ENCODE assay signal across 8 cellular contexts in genomic region chr5:71445523-71446154, GRCh38. TPM values are rescaled to one million over a fixed set of nuclear protein-coding genes. Genes with fewer than 3 reads are reported as not detected.
DNase-seq lines count a peak whose midpoint lies in the region; ATAC-seq, FAIRE-seq and TF ChIP-seq lines count a peak whose summit lies in the region.
"Not testable (repeated sequence)": the region's sequence is repeated elsewhere in the genome, so short reads cannot be mapped to it uniquely, and the experiment has no call there.

No MANE protein-coding gene starts in this region.

- not testable (repeated sequence) for H3K4me1 Mint-ChIP-seq in activated naive CD8-positive, alpha-beta T cell treated with anti-CD3 and anti-CD28 coated beads, Interleukin-2, amount 10 ng/mL, durations not matched to agents 7 days and 5 days

- not testable (repeated sequence) for H3K9me3 Mint-ChIP-seq in activated naive CD8-positive, alpha-beta T cell treated with anti-CD3 and anti-CD28 coated beads, Interleukin-2, amount 10 ng/mL, durations not matched to agents 7 days and 5 days

- H3K36me3 ChIP-seq in DOHH2 (ENCODE audit: control insufficient read depth, low read length); liver (ENCODE audit: control insufficient read depth in 4 of 4, insufficient read depth in 3 of 4, low read depth in 1 of 4, low read length in 3 of 4); pancreas; vagina: not testable (repeated sequence)
- H3K36me3 ChIP-seq in SK-N-MC (ENCODE audit: insufficient read depth, low read length) = peaks cover 20% of the 10 kb centered on the region

- TF ChIP-seq POLR2A in vagina (IDR thresholded peaks at IDR 0.05) = not testable (repeated sequence)

- not testable (repeated sequence) for H3K27ac Mint-ChIP-seq in activated naive CD8-positive, alpha-beta T cell treated with anti-CD3 and anti-CD28 coated beads, Interleukin-2, amount 10 ng/mL, durations not matched to agents 7 days and 5 days

- H3K9me3 ChIP-seq in DOHH2 (ENCODE audit: control insufficient read depth, insufficient read depth, low read length); SK-N-MC (ENCODE audit: low read depth, low read length); liver (ENCODE audit: control insufficient read depth in 4 of 4, low read length in 3 of 4); pancreas; vagina: not testable (repeated sequence)

- TF ChIP-seq RAD21 in liver (IDR thresholded peaks at IDR 0.05) = not testable (repeated sequence)

- not testable (repeated sequence) for H3K27ac ChIP-seq in DOHH2 (ENCODE audit: low read depth, low read length); foreskin keratinocyte; pancreas; vagina
- H3K27ac ChIP-seq in SK-N-MC (peak overlapping the region; percentile 90), liver (ENCODE audit: low read depth in 1 of 2, low read length in 2 of 2) (peak overlapping the region; percentile 7 to 14)

- H3K36me3 Mint-ChIP-seq in activated naive CD8-positive, alpha-beta T cell treated with anti-CD3 and anti-CD28 coated beads, Interleukin-2, amount 10 ng/mL, durations not matched to agents 7 days and 5 days = not testable (repeated sequence)

- H3K27me3 Mint-ChIP-seq in activated naive CD8-positive, alpha-beta T cell treated with anti-CD3 and anti-CD28 coated beads, Interleukin-2, amount 10 ng/mL, durations not matched to agents 7 days and 5 days = peaks cover 39% of the 10 kb centered on the region

- intact Hi-C loops in pancreas (cut with DNase I); vagina (cut with DNase I): not testable (repeated sequence)

- not testable (repeated sequence) for FAIRE-seq in pancreas (lab: Jason Lieb, UNC)

- peak overlapping the region; percentile 11; the same call in 1 of the 2 replicates for H3K4me2 ChIP-seq in DOHH2 (ENCODE audit: low read length)

- POLR2A ChIA-PET in activated naive CD8-positive, alpha-beta T cell treated with anti-CD3 and anti-CD28 coated beads, Interleukin-2, amount 10 ng/mL, durations not matched to agents 7 days and 5 days (lab: Charles Lee) = not testable (repeated sequence)

- not testable (repeated sequence) for H3K79me2 ChIP-seq in DOHH2 (ENCODE audit: control insufficient read depth, low read length)

- not testable (repeated sequence) for H3K4me1 ChIP-seq in DOHH2 (ENCODE audit: control insufficient read depth, low read length); foreskin keratinocyte; pancreas; vagina
- H3K4me1 ChIP-seq in liver (ENCODE audit: control insufficient read depth in 4 of 4, insufficient read depth in 4 of 4, low read length in 3 of 4) = peaks cover 0 to 11% (median 0%) of the 10 kb centered on the region in 4 donors

- ATAC-seq in activated naive CD8-positive, alpha-beta T cell treated with anti-CD3 and anti-CD28 coated beads, Interleukin-2, amount 10 ng/mL, durations not matched to agents 7 days and 5 days (ENCODE audit: low read depth) = not testable (repeated sequence)
- peak; percentile 35 for ATAC-seq in foreskin keratinocyte
- ATAC-seq in pancreas = peak; percentile 38 to 78 (median 69)

- H3F3A ChIP-seq in DOHH2 (ENCODE audit: control insufficient read depth, insufficient read depth) = not testable (repeated sequence)

- not testable (repeated sequence) for H3K4me3 ChIP-seq in DOHH2 (ENCODE audit: low read length)
- H3K4me3 ChIP-seq in SK-N-MC = peak overlapping the region; percentile 91
- peak overlapping the region; percentile 36 to 46 (median 42) for H3K4me3 ChIP-seq in liver (ENCODE audit: low read depth in 1 of 3, low read length in 3 of 3)
- peak overlapping the region in 1 of 4 donors; percentile 14 for H3K4me3 ChIP-seq in pancreas
- peak overlapping the region; percentile 13 to 37 for H3K4me3 ChIP-seq in vagina

- H3K9ac ChIP-seq in SK-N-MC (ENCODE audit: insufficient read length) = peak overlapping the region; percentile 77
- peak overlapping the region in 1 of 2 donors; percentile 13 for H3K9ac ChIP-seq in liver (ENCODE audit: low read depth in 1 of 2, low read length in 2 of 2)

- peak overlapping the region; percentile 36 for H3K4me3 Mint-ChIP-seq in activated naive CD8-positive, alpha-beta T cell treated with anti-CD3 and anti-CD28 coated beads, Interleukin-2, amount 10 ng/mL, durations not matched to agents 7 days and 5 days

- DNase-seq in NCI-H1417 (lab: John Stamatoyannopoulos, UW) = peak in 2 of 3 experiments; percentile 74 to 84
- DNase-seq in SK-N-MC (ENCODE audit: low read depth, low spot score); activated naive CD8-positive, alpha-beta T cell treated with anti-CD3 and anti-CD28 coated beads, Interleukin-2, amount 10 ng/mL, durations not matched to agents 7 days and 5 days; foreskin keratinocyte; vagina (ENCODE audit: extremely low spot score in 2 of 2): not testable (repeated sequence)
- peak in 4 of 6 donors; percentile 11 to 33 (median 27) for DNase-seq in pancreas

- TF ChIP-seq CTCF in DOHH2 (IDR thresholded peaks at IDR 0.05; ENCODE audit: low read depth, low read length, poor library complexity, severe bottlenecking); foreskin keratinocyte (conservative IDR thresholded peaks at IDR 0.05); liver (IDR thresholded peaks at IDR 0.05; ENCODE audit: low read depth, low read length, missing input control); pancreas (IDR thresholded peaks at IDR 0.05); vagina (IDR thresholded peaks at IDR 0.05): not testable (repeated sequence)

- not testable (repeated sequence) for H3K9me2 ChIP-seq in DOHH2 (replicated peaks; ENCODE audit: control insufficient read depth, low read length)

- H3K27me3 ChIP-seq in DOHH2 (ENCODE audit: control insufficient read depth, low read length) (peaks cover 12% of the 10 kb centered on the region), foreskin keratinocyte (peaks cover 68% of the 10 kb centered on the region), pancreas (peaks cover 0 to 19% (median 0%) of the 10 kb centered on the region in 4 donors)
- not testable (repeated sequence) for H3K27me3 ChIP-seq in liver (ENCODE audit: control insufficient read depth in 4 of 4, insufficient read depth in 4 of 4, low read length in 3 of 4); vagina

- H4K20me1 ChIP-seq in DOHH2 (ENCODE audit: control insufficient read depth, insufficient read depth, low read depth, low read length) = not testable (repeated sequence)

- 2% methylated on average over 18 of the region's 20 CpGs for WGBS in liver
- whole genome bisulfite sequencing in pancreas, 2 donors = 1 to 3% methylated on average over 13 to 17 of the region's 20 CpGs

RNA-seq across cellular contexts. Expression of gene BDP1, which starts 9.8 kb away (rescaled TPM):
- 10 to 100 TPM; 36.4 to 37.5 TPM for total RNA-seq in activated naive CD8-positive, alpha-beta T cell treated with anti-CD3 and anti-CD28 coated beads, Interleukin-2, amount 10 ng/mL, durations not matched to agents 7 days and 5 days
- 18.4 and 21.7 TPM in 2 replicates for total RNA-seq in foreskin keratinocyte
- 3.0 and 3.7 TPM in 2 replicates for polyA plus RNA-seq in foreskin keratinocyte
- total RNA-seq in liver = 10 to 100 TPM; 15.8 to 17.2 TPM
- 1 to 10 TPM; 3.8 to 9.6 TPM for polyA plus RNA-seq in liver
- total RNA-seq in pancreas = 10 to 100 TPM in 2 of 6 donors, 1 to 10 TPM in 4; 7.4 to 13.7 (median 8.6) TPM
- 1 to 10 TPM; 7.0 to 8.0 TPM for polyA plus RNA-seq in pancreas
- total RNA-seq in vagina = 35.4 TPM
